In the genomic region with DNA sequence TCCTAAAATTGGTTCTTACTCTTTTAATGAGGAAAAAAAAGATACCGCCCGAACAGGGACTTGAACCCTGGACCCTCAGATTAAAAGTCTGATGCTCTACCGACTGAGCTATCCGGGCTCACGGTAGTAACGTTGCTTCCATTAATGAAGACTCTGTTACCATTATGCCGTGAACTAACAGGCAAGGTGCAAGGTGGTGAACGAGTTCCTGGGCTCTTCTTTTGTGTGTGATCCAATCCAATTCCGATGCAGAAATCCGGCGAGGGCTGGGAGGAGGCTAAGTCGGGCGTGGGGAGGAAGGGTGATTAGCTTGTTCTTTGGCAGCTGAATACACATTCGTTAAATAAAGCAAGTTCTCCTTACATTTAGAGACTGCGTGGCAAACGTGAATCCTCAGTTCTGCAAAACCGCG, we compare ENCODE assay signal across 8 cellular contexts. TPM values are rescaled to one million over a fixed set of nuclear protein-coding genes. Genes with fewer than 3 reads are reported as not detected.
DNase-seq lines count a peak whose midpoint lies in the region; ATAC-seq and TF ChIP-seq lines count a peak whose summit lies in the region.

No MANE protein-coding gene starts in this region.

- peaks cover 8% of the 10 kb centered on the region for H3K4me1 Mint-ChIP-seq in endodermal cell

- DNase-seq in A172 (ENCODE audit: low spot score) (peak; percentile 83), NCI-H69 (lab: John Stamatoyannopoulos, UW) (peak; percentile 86), endodermal cell (peak; percentile 96), midbrain (lab: John Stamatoyannopoulos, UW) (peak; percentile 78)
- DNase-seq in activated CD8-positive, alpha-beta memory T cell treated with anti-CD3 and anti-CD28 coated beads for 1 hour (ENCODE audit: extremely low read depth in 1 of 2, low read depth in 1 of 2) = peak; percentile 26 to 45
- peak; percentile 90 for DNase-seq in stimulated activated CD8-positive, alpha-beta memory T cell treated with anti-CD3 and anti-CD28 coated beads, Interleukin-4, amount 100 ng/mL, for 48 hours

- no peaks in the 10 kb centered on the region for H3K27me3 ChIP-seq in endodermal cell (ENCODE audit: control insufficient read depth, insufficient read depth, low read length, poor library complexity, severe bottlenecking)

- H3K36me3 Mint-ChIP-seq in endodermal cell (ENCODE audit: low read depth) = no peaks in the 10 kb centered on the region

- H3K9ac ChIP-seq in endodermal cell (ENCODE audit: extremely low read depth, low read length, poor library complexity, severe bottlenecking) = peak overlapping the region; percentile 64

- no peak overlapping the region for H3K27ac ChIP-seq in endodermal cell (ENCODE audit: low read depth, low read length)

- no peak for TF ChIP-seq CTCF in endodermal cell (conservative IDR thresholded peaks at IDR 0.05)

- H3K27ac Mint-ChIP-seq in endodermal cell = peak overlapping the region; percentile 82

- H3K4me3 ChIP-seq in endodermal cell (ENCODE audit: low read length) = peak overlapping the region; percentile 99

- H3K9me3 Mint-ChIP-seq in endodermal cell = no peaks in the 10 kb centered on the region

- no peaks in the 10 kb centered on the region for H3K9me3 ChIP-seq in endodermal cell (ENCODE audit: control insufficient read depth, low read length)

- H3K4me3 Mint-ChIP-seq in endodermal cell = peak overlapping the region; percentile 94

- H3K27me3 Mint-ChIP-seq in endodermal cell (ENCODE audit: insufficient read depth) = peaks cover 4% of the 10 kb centered on the region

- 0% methylated on average over 18 of the region's 18 CpGs for WGBS in endodermal cell (ENCODE audit: insufficient coverage in 1 of 2, insufficient read length in 1 of 2), 2 experiments

- no peaks in the 10 kb centered on the region for H3K36me3 ChIP-seq in endodermal cell (ENCODE audit: control insufficient read depth, insufficient read depth, low read length)

- no peaks in the 10 kb centered on the region for H3K4me1 ChIP-seq in endodermal cell (ENCODE audit: control insufficient read depth, insufficient read depth, low read length)

- peak; percentile 28 for ATAC-seq in GM18868 (IDR thresholded peaks at IDR 0.05; ENCODE audit: unreplicated experiment)
- ATAC-seq in HG03442 (IDR thresholded peaks at IDR 0.05; ENCODE audit: unreplicated experiment) = peak; percentile 37

RNA-seq across cellular contexts. Expression of gene OR4D9, which starts 49.0 kb away (rescaled TPM):
- total RNA-seq in A172 (2014; rRNA removed; shearing (Covaris generic)) = not detected in 2 replicates
- not detected for total RNA-seq in endodermal cell
- not detected for polyA plus RNA-seq in endodermal cell (2013, experiment 1 of 2)
- not detected for polyA plus RNA-seq in endodermal cell (2013, experiment 2 of 2)

RNA-seq across cellular contexts. Expression of gene OSBP, which starts 55.3 kb away (rescaled TPM):
- total RNA-seq in A172 (2014; rRNA removed; shearing (Covaris generic)) = 16.6 and 16.7 TPM in 2 replicates
- 10 to 100 TPM; 41.2 to 44.3 TPM for total RNA-seq in endodermal cell
- 29.1 TPM for polyA plus RNA-seq in endodermal cell (2013, experiment 1 of 2)
- polyA plus RNA-seq in endodermal cell (2013, experiment 2 of 2) = 28.9 TPM

RNA-seq across cellular contexts. Expression of gene OR4D11, which starts 56.9 kb away (rescaled TPM):
- not detected in 2 replicates for total RNA-seq in A172 (2014; rRNA removed; shearing (Covaris generic))
- total RNA-seq in endodermal cell = not detected
- polyA plus RNA-seq in endodermal cell (2013, experiment 1 of 2) = not detected
- not detected for polyA plus RNA-seq in endodermal cell (2013, experiment 2 of 2)

Comparison
In these comparisons a context has a peak if more than half of its experiments do, and no peak if none do; other contexts are left out.
1. DNase-seq: peak in every context shown above with its lines; median percentile 96 in endodermal cell; 90 in stimulated activated CD8-positive, alpha-beta memory T cell treated with anti-CD3 and anti-CD28 coated beads, Interleukin-4, amount 100 ng/mL, for 48 hours; 86 in NCI-H69; 83 in A172; 78 in midbrain; 36 in activated CD8-positive, alpha-beta memory T cell treated with anti-CD3 and anti-CD28 coated beads for 1 hour.